4 cellular contexts compared by ENCODE assay signal in genomic region chr17:29221338-29221737, GRCh38. TPM values are rescaled to one million over a fixed set of nuclear protein-coding genes. Genes with fewer than 3 reads are reported as not detected.
"Had no signal": no experiment of that assay in that cellular context is flagged by ENCODE, and none has a peak within 500 bp of the region (broad histone marks: within the 10 kb centered on the region; RNA-seq: fewer than 3 reads in every experiment).

No MANE protein-coding gene starts in this region.

RNA-seq across cellular contexts. Expression of gene CRYBA1, which starts 25.3 kb away (rescaled TPM):
- total RNA-seq: LHCN-M2, M059J, MCF 10A, NCI-H460 had no signal
